ENCODE assay signal across 24 cellular contexts in genomic region chr11:73293356-73293936, GRCh38. TPM values are rescaled to one million over a fixed set of nuclear protein-coding genes. Genes with fewer than 3 reads are reported as not detected.
A peak's percentile ranks its signal among the peaks of the same experiment; 100 is the strongest.
DNase-seq lines count a peak whose midpoint lies in the region; ATAC-seq and TF ChIP-seq lines count a peak whose summit lies in the region.
"Had no signal": no experiment of that assay in that cellular context is flagged by ENCODE, and none has a peak within 500 bp of the region (broad histone marks: within the 10 kb centered on the region; RNA-seq: fewer than 3 reads in every experiment).

No MANE protein-coding gene starts in this region.

- H4K20me1 ChIP-seq in osteoblast (ENCODE audit: insufficient read depth, low read length): peaks cover 3% of the 10 kb centered on the region

- intact Hi-C loops in natural killer cell (cut with micrococcal nuclease) (no loop called here), colonic mucosa (cut with DNase I) (loop anchor here (10.0 kb wide), 1 partner anchor 101 kb away; no protein-coding TSS in a partner anchor)

- H3K4me3 ChIP-seq in osteoblast (ENCODE audit: insufficient read depth, low read length) (no peak overlapping the region), colonic mucosa (no peak overlapping the region)
- H3K4me3 ChIP-seq: HAP-1, SJSA1 had no signal

- peaks cover 0 to 8% of the 10 kb centered on the region in 2 donors for H3K27me3 Mint-ChIP-seq in natural killer cell treated with Interleukin-12 subunit alpha and Interleukin-12 subunit beta and Interleukin-15 and Interleukin-18, amount 100 ng/mL, for 72 hours
- H3K27me3 Mint-ChIP-seq in natural killer cell (ENCODE audit: low read depth in 2 of 2): peaks cover 0 to 5% of the 10 kb centered on the region in 2 donors
- H3K27me3 Mint-ChIP-seq in endothelial cell (ENCODE audit: unreplicated experiment): peaks cover 10% of the 10 kb centered on the region
- H3K27me3 Mint-ChIP-seq in T-helper 17 cell: peaks cover 18% of the 10 kb centered on the region

- no peak overlapping the region for H3K4me3 Mint-ChIP-seq in natural killer cell treated with Interleukin-12 subunit alpha and Interleukin-12 subunit beta and Interleukin-15 and Interleukin-18, amount 100 ng/mL, for 72 hours
- H3K4me3 Mint-ChIP-seq in natural killer cell: no peak overlapping the region
- H3K4me3 Mint-ChIP-seq in endothelial cell (ENCODE audit: unreplicated experiment): peak overlapping the region; percentile 38
- H3K4me3 Mint-ChIP-seq in T-helper 17 cell: no peak overlapping the region
- H3K4me3 Mint-ChIP-seq: CD8-positive, alpha-beta memory T cell; IgD-negative memory B cell had no signal

- H3K9me3 ChIP-seq in osteoblast (ENCODE audit: low read depth, low read length): no peaks in the 10 kb centered on the region
- no peaks in the 10 kb centered on the region for H3K9me3 ChIP-seq in T-helper 17 cell (ENCODE audit: control insufficient read depth, low read length, poor library complexity, severe bottlenecking)
- H3K9me3 ChIP-seq in colonic mucosa: no peaks in the 10 kb centered on the region
- H3K9me3 ChIP-seq: HAP-1, SJSA1 had no signal

- no peak overlapping the region for H3K4me2 ChIP-seq in osteoblast (ENCODE audit: insufficient read depth, low read length)
- H3K4me2 ChIP-seq: KMS-11 had no signal

- no peaks in the 10 kb centered on the region for H3K79me2 ChIP-seq in osteoblast (ENCODE audit: insufficient read depth, low read length)

- no peaks in the 10 kb centered on the region for H3K9me3 Mint-ChIP-seq in natural killer cell treated with Interleukin-12 subunit alpha and Interleukin-12 subunit beta and Interleukin-15 and Interleukin-18, amount 100 ng/mL, for 72 hours
- H3K9me3 Mint-ChIP-seq in natural killer cell (no peaks in the 10 kb centered on the region), endothelial cell (ENCODE audit: unreplicated experiment) (no peaks in the 10 kb centered on the region)
- H3K9me3 Mint-ChIP-seq: CD8-positive, alpha-beta memory T cell; IgD-negative memory B cell had no signal

- H3K36me3 ChIP-seq in osteoblast (ENCODE audit: insufficient read depth, low read length): no peaks in the 10 kb centered on the region
- no peaks in the 10 kb centered on the region for H3K36me3 ChIP-seq in colonic mucosa
- H3K36me3 ChIP-seq: HAP-1, SJSA1 had no signal

- no peak for ATAC-seq in natural killer cell treated with Interleukin-12 subunit alpha and Interleukin-12 subunit beta and Interleukin-15 and Interleukin-18, amount 100 ng/mL, for 72 hours
- ATAC-seq in natural killer cell (no peak), T-helper 17 cell (no peak)

- no peaks in the 10 kb centered on the region for H3K27me3 ChIP-seq in osteoblast (ENCODE audit: insufficient read depth, low read length)
- no peaks in the 10 kb centered on the region for H3K27me3 ChIP-seq in colonic mucosa
- H3K27me3 ChIP-seq: SJSA1 had no signal

- H3K36me3 Mint-ChIP-seq in natural killer cell treated with Interleukin-12 subunit alpha and Interleukin-12 subunit beta and Interleukin-15 and Interleukin-18, amount 100 ng/mL, for 72 hours: no peaks in the 10 kb centered on the region
- H3K36me3 Mint-ChIP-seq in natural killer cell: no peaks in the 10 kb centered on the region
- H3K36me3 Mint-ChIP-seq in endothelial cell (ENCODE audit: low read depth, unreplicated experiment): peaks cover 10% of the 10 kb centered on the region
- no peaks in the 10 kb centered on the region for H3K36me3 Mint-ChIP-seq in T-helper 17 cell (ENCODE audit: low read depth)
- H3K36me3 Mint-ChIP-seq: CD8-positive, alpha-beta memory T cell; IgD-negative memory B cell had no signal

- no peak overlapping the region for H2AFZ ChIP-seq in osteoblast (ENCODE audit: low read length)

- H3K27ac ChIP-seq in osteoblast (ENCODE audit: low read depth, low read length) (no peak overlapping the region), colonic mucosa (no peak overlapping the region)
- H3K27ac ChIP-seq: C4-2B, KMS-11, SJSA1 had no signal

- TF ChIP-seq CTCF in natural killer cell (IDR thresholded peaks at IDR 0.05) (no peak), endothelial cell (IDR thresholded peaks at IDR 0.05; ENCODE audit: unreplicated experiment) (no peak), osteoblast (IDR thresholded peaks at IDR 0.05; ENCODE audit: extremely low read depth, low read depth, low read length) (no peak), colonic mucosa (IDR thresholded peaks at IDR 0.05) (no peak)

- H3K4me1 ChIP-seq in osteoblast (ENCODE audit: insufficient read depth, low read length) (peaks cover 32% of the 10 kb centered on the region), colonic mucosa (peaks cover 5% of the 10 kb centered on the region)

- peaks cover 12 to 14% of the 10 kb centered on the region in 2 donors for H3K4me1 Mint-ChIP-seq in natural killer cell treated with Interleukin-12 subunit alpha and Interleukin-12 subunit beta and Interleukin-15 and Interleukin-18, amount 100 ng/mL, for 72 hours (ENCODE audit: low read depth in 2 of 2)
- peaks cover 7 to 19% of the 10 kb centered on the region in 2 donors for H3K4me1 Mint-ChIP-seq in natural killer cell
- peaks cover 18% of the 10 kb centered on the region for H3K4me1 Mint-ChIP-seq in endothelial cell (ENCODE audit: unreplicated experiment)
- peaks cover 18% of the 10 kb centered on the region for H3K4me1 Mint-ChIP-seq in T-helper 17 cell

- H3K9ac ChIP-seq in colonic mucosa (ENCODE audit: low read depth in 2 of 2, low read length in 2 of 2): no peak overlapping the region
- H3K9ac ChIP-seq: KMS-11 had no signal

- DNase-seq in natural killer cell treated with Interleukin-12 subunit alpha and Interleukin-12 subunit beta and Interleukin-15 and Interleukin-18, amount 100 ng/mL, for 72 hours (ENCODE audit: low spot score): peak; percentile 28
- DNase-seq in natural killer cell: no peak
- DNase-seq in endothelial cell (ENCODE audit: low spot score): no peak
- DNase-seq in osteoblast (ENCODE audit: insufficient read length, low spot score, missing footprints): peak; percentile 54
- no peak for DNase-seq in T-helper 17 cell
- DNase-seq in colonic mucosa: no peak
- DNase-seq in amniotic stem cell (lab: John Stamatoyannopoulos, UW): no peak
- DNase-seq: CD8-positive, alpha-beta memory T cell; DMS79 treated with DMSO at 0.1 percent for 48 hours; GF-D8; GOT3; NCI-H1048; NCI-H1417; NCI-H1694; NCI-H2029 treated with DMSO at 0.1 percent for 48 hours; NCI-H446 treated with DMSO at 0.1 percent for 48 hours; NCI-H526 treated with DMSO at 0.1 percent for 48 hours; Right ventricle myocardium superior; RPMI8226 had no signal

- H3K27ac Mint-ChIP-seq in natural killer cell treated with Interleukin-12 subunit alpha and Interleukin-12 subunit beta and Interleukin-15 and Interleukin-18, amount 100 ng/mL, for 72 hours: no peak overlapping the region
- H3K27ac Mint-ChIP-seq in natural killer cell: no peak overlapping the region
- peak overlapping the region; percentile 25 for H3K27ac Mint-ChIP-seq in endothelial cell (ENCODE audit: unreplicated experiment)
- no peak overlapping the region for H3K27ac Mint-ChIP-seq in T-helper 17 cell
- H3K27ac Mint-ChIP-seq: IgD-negative memory B cell had no signal

RNA-seq across cellular contexts. Expression of gene ARHGEF17, which starts 14.6 kb away (rescaled TPM):
- total RNA-seq in natural killer cell treated with Interleukin-12 subunit alpha and Interleukin-12 subunit beta and Interleukin-15 and Interleukin-18, amount 100 ng/mL, for 72 hours: under 1 TPM in 1 of 2 donors, not detected in 1; 0.95 TPM
- under 1 TPM; 0.02 to 0.88 (median 0.50) TPM for total RNA-seq in natural killer cell
- total RNA-seq in endothelial cell (ENCODE audit: unreplicated experiment): 93.3 TPM
- total RNA-seq in osteoblast: 50.1 and 67.0 TPM in 2 replicates
- under 1 TPM in 1 of 2 donors, not detected in 1; 0.17 TPM for total RNA-seq in T-helper 17 cell
- 10 to 100 TPM in 1 of 2 donors, 1 to 10 TPM in 1; 8.6 to 13.4 TPM for total RNA-seq in colonic mucosa
- total RNA-seq: CD8-positive, alpha-beta memory T cell had no signal

RNA-seq across cellular contexts. Expression of gene P2RY6, which starts 21.3 kb away (rescaled TPM):
- total RNA-seq in natural killer cell treated with Interleukin-12 subunit alpha and Interleukin-12 subunit beta and Interleukin-15 and Interleukin-18, amount 100 ng/mL, for 72 hours: not detected
- total RNA-seq in natural killer cell: under 1 TPM in 2 of 3 donors, not detected in 1; 0.24 to 0.40 TPM
- total RNA-seq in endothelial cell (ENCODE audit: unreplicated experiment): 0.74 TPM
- total RNA-seq in osteoblast: 0.72 and 1.8 TPM in 2 replicates
- total RNA-seq in T-helper 17 cell: not detected
- total RNA-seq in colonic mucosa: 1 to 10 TPM in 1 of 2 donors, under 1 TPM in 1; 0.91 to 1.4 TPM
- total RNA-seq: SJSA1 had no signal

Comparison
In these comparisons a context has a peak if more than half of its experiments do, and no peak if none do; other contexts are left out.
1. DNase-seq: peak in natural killer cell treated with Interleukin-12 subunit alpha and Interleukin-12 subunit beta and Interleukin-15 and Interleukin-18, amount 100 ng/mL, for 72 hours (single experiment) and osteoblast (single experiment); none in natural killer cell (single experiment), endothelial cell (single experiment), T-helper 17 cell (0 of 3), colonic mucosa (single experiment) and amniotic stem cell (single experiment).
2. RNA of gene ARHGEF17, which starts 14.6 kb away (total RNA-seq): 93.3 TPM in endothelial cell (single experiment), 50.1 to 67.0 TPM in osteoblast and 8.6 to 13.4 TPM in colonic mucosa; 0.95 TPM in natural killer cell treated with Interleukin-12 subunit alpha and Interleukin-12 subunit beta and Interleukin-15 and Interleukin-18, amount 100 ng/mL, for 72 hours, 0.02 to 0.88 TPM in natural killer cell and 0.17 TPM in T-helper 17 cell; every median in the first group is over 4 times any median in the second.